ENCODE assay signal across 1 cellular context in genomic region chr16:15082788-15083187, GRCh38.
A peak's percentile ranks its signal among the peaks of the same experiment; 100 is the strongest.
TF ChIP-seq lines count a peak whose summit lies in the region.

No MANE protein-coding gene starts in this region.

TF ChIP-seq in GM12878, 131 proteins besides CTCF, POLR2A, EP300 and RAD21:
- TF ChIP-seq NFIC (IDR thresholded peaks at IDR 0.05; ENCODE audit: low read depth, low read length) (peak; percentile 55; the same call in 1 of the 2 replicates), IKZF2 (IDR thresholded peaks at IDR 0.05) (0 out of 4 replicates have a peak, but pooled peaks of 1 of the 2 experiments have one; percentile 25), SKIL (IDR thresholded peaks at IDR 0.05; ENCODE audit: low read depth, poor library complexity, severe bottlenecking) (peak; percentile 63), JUNB (IDR thresholded peaks at IDR 0.05) (peak; percentile 80), ATF2 (IDR thresholded peaks at IDR 0.05; ENCODE audit: low read length) (peak; percentile 39; the same call in 1 of the 2 replicates)
- TF ChIP-seq, protein P1, sequence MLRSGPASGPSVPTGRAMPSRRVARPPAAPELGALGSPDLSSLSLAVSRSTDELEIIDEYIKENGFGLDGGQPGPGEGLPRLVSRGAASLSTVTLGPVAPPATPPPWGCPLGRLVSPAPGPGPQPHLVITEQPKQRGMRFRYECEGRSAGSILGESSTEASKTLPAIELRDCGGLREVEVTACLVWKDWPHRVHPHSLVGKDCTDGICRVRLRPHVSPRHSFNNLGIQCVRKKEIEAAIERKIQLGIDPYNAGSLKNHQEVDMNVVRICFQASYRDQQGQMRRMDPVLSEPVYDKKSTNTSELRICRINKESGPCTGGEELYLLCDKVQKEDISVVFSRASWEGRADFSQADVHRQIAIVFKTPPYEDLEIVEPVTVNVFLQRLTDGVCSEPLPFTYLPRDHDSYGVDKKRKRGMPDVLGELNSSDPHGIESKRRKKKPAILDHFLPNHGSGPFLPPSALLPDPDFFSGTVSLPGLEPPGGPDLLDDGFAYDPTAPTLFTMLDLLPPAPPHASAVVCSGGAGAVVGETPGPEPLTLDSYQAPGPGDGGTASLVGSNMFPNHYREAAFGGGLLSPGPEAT (IDR thresholded peaks at IDR 0.05; ENCODE audit: low read depth), result peak; percentile 48; the same call in 1 of the 2 replicates
